Comparison of ENCODE assay signal across 8 cellular contexts in the genomic region with DNA sequence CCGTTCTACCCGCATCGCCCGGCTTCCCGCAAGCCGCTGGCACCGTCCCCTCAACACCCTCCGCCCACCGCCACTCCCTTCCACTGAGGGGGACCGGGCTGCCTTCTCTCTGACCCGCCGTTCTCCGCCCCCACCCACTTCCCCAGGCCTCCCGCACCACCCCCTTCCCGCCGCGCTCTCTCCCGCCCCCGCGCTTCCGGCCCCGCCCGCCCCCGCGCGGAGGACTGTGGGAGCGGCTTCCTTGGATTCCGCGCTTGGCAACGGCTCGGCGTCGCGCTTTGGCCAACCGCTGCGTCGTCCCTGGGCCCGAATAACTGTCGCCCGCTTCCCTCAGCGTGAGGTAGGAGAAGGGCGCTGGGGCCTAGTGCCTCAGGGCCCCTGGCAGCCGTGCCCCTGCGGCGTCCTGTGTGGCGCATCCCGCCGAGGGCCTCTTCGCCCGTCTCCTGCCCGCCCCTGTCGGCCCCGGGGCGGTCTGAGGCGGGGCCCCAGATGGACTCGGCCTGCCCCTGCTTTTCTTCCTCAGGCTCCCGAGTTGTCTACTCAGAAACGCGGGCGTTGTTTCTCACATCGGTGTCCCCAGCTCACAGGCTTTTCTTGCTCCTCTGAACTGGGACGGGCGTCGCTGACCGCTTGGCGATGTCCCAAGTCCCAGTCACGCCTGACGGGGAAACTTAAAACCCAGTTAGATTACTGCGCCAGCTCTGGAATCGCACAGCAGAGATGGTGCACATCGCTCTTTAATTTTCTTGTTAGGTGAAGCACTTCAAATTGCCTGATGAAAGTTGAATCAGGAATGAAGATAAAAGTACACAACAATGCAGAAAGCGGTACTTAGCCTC. TPM values are rescaled to one million over a fixed set of nuclear protein-coding genes. Genes with fewer than 3 reads are reported as not detected.
DNase-seq lines count a peak whose midpoint lies in the region; ATAC-seq and TF ChIP-seq lines count a peak whose summit lies in the region.

A gene with protein sequence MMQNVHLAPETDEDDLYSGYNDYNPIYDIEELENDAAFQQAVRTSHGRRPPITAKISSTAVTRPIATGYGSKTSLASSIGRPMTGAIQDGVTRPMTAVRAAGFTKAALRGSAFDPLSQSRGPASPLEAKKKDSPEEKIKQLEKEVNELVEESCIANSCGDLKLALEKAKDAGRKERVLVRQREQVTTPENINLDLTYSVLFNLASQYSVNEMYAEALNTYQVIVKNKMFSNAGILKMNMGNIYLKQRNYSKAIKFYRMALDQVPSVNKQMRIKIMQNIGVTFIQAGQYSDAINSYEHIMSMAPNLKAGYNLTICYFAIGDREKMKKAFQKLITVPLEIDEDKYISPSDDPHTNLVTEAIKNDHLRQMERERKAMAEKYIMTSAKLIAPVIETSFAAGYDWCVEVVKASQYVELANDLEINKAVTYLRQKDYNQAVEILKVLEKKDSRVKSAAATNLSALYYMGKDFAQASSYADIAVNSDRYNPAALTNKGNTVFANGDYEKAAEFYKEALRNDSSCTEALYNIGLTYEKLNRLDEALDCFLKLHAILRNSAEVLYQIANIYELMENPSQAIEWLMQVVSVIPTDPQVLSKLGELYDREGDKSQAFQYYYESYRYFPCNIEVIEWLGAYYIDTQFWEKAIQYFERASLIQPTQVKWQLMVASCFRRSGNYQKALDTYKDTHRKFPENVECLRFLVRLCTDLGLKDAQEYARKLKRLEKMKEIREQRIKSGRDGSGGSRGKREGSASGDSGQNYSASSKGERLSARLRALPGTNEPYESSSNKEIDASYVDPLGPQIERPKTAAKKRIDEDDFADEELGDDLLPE (plus strand): TSS at position 241 of the 839 bp plus-strand sequence. CDS start 7,229 bp downstream, outside the sequence.

- TF ChIP-seq POLR2A in breast epithelium (IDR thresholded peaks at IDR 0.05) = no peak

- H3K4me3 ChIP-seq in AG04449 (ENCODE audit: low read depth, low read length) = peak within 1 kb of the TSS; percentile 78
- peak within 1 kb of the TSS; percentile 70 for H3K4me3 ChIP-seq in WERI-Rb-1 (ENCODE audit: low read depth, low read length)
- peak within 1 kb of the TSS; percentile 67 to 81 (median 77) for H3K4me3 ChIP-seq in breast epithelium
- H3K4me3 ChIP-seq in skin epidermis = peak within 1 kb of the TSS; percentile 56 to 77 (median 67)

- H3K36me3 ChIP-seq in WERI-Rb-1 (no peaks in the 10 kb centered on the region), breast epithelium (no peaks in the 10 kb centered on the region)

- no peaks in the 10 kb centered on the region for H3K4me1 ChIP-seq in breast epithelium

- CTCF ChIA-PET in AG04449 (lab: Yijun Ruan, JAX) = interaction anchor here (1.5 kb wide), 1 partner anchor 137 kb away, joined by 4 read pairs; no protein-coding TSS in a partner anchor

- peak within 1 kb of the TSS; percentile 92 for H3K27ac ChIP-seq in WERI-Rb-1
- peak within 1 kb of the TSS; percentile 94 to 98 for H3K27ac ChIP-seq in breast epithelium
- peak within 1 kb of the TSS; percentile 69 to 97 (median 92) for H3K27ac ChIP-seq in skin epidermis

- H3K27me3 ChIP-seq in WERI-Rb-1 (ENCODE audit: insufficient read depth, low read depth, severe bottlenecking) = no peaks in the 10 kb centered on the region
- H3K27me3 ChIP-seq in breast epithelium = no peaks in the 10 kb centered on the region

- intact Hi-C loops in breast epithelium (cut with DNase I; ENCODE audit: low total_unique reads) = no loop called here

- ATAC-seq in GM18870 (IDR thresholded peaks at IDR 0.05; ENCODE audit: unreplicated experiment) (peak; percentile 70), HG03103 (IDR thresholded peaks at IDR 0.05; ENCODE audit: low read depth, unreplicated experiment) (peak; percentile 82)

- DNase-seq in AG04449 (ENCODE audit: low read depth, low spot score) (peak; percentile 29), NCI-H2196 (lab: John Stamatoyannopoulos, UW; ENCODE audit: unreplicated experiment) (peak; percentile 80), WERI-Rb-1 (peak; percentile 97), breast epithelium (ENCODE audit: low spot score in 2 of 2) (peak; percentile 69 to 84), iPS-NIHi11 (ENCODE audit: low spot score) (peak; percentile 95)

- POLR2A ChIA-PET in AG04449 (lab: Yijun Ruan, JAX) = no interaction called here

- H3K9me3 ChIP-seq in WERI-Rb-1 (ENCODE audit: severe bottlenecking) (peaks cover 15% of the 10 kb centered on the region), breast epithelium (no peaks in the 10 kb centered on the region)

- no peak for TF ChIP-seq CTCF in AG04449 (IDR thresholded peaks at IDR 0.05; ENCODE audit: insufficient read depth, low read length, missing control alignments)
- no peak for TF ChIP-seq CTCF in WERI-Rb-1 (IDR thresholded peaks at IDR 0.05; ENCODE audit: low read depth, low read length)
- peak in 1 of 3 donors; percentile 8 for TF ChIP-seq CTCF in breast epithelium (IDR thresholded peaks at IDR 0.05)

RNA-seq across cellular contexts. Expression of the gene that starts here (rescaled TPM):
- 10 to 100 TPM; 13.9 to 35.0 (median 27.9) TPM for total RNA-seq in breast epithelium

Comparison
In these comparisons a context has a peak if more than half of its experiments do, and no peak if none do; other contexts are left out.
1. Peak in every context shown above with its lines: DNase-seq, ATAC-seq, H3K4me3 ChIP-seq and H3K27ac ChIP-seq.
2. DNase-seq: peak in every context shown above with its lines; median percentile 97 in WERI-Rb-1; 95 in iPS-NIHi11; 80 in NCI-H2196; 76 in breast epithelium; 29 in AG04449.